ENCODE assay signal across 22 cellular contexts in the genomic region with DNA sequence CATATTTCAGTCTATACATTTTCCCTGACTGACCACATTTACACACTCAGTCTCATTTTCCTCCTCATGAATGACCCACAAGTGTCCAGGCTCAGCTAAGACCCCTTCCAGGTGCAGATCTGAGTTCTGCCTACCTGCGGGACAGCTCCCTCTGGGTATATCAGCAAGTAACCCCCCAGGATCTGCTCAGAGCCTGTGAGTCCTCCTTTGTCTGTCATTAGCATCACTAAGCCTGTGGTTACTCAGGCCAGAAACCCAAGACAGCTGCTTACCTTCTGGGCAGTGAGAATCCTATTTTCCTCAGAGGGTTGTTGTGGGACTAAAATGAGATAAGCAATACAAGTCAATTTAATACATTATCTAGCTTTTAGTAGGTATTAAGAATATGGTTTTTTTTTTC.
"Had no signal": no experiment of that assay in that cellular context is flagged by ENCODE, and none has a peak within 500 bp of the region (broad histone marks: within the 10 kb centered on the region; RNA-seq: fewer than 3 reads in every experiment).

No MANE protein-coding gene starts in this region.

- H3K4me1 ChIP-seq: colonic mucosa, sigmoid colon had no signal

- DNase-seq: activated CD4-positive, alpha-beta T cell treated with anti-CD3 and anti-CD28 coated beads, Interleukin-2, amount 50 U/mL, for 1 hour; activated CD4-positive, CD25-positive, alpha-beta regulatory T cell treated with anti-CD3 and anti-CD28 coated beads, Interleukin-2, amount 50 U/mL, for 72 hours; activated CD8-positive, alpha-beta memory T cell treated with anti-CD3 and anti-CD28 coated beads, Interleukin-2, amount 50 U/mL, for 4 hours; activated naive CD4-positive, alpha-beta T cell treated with anti-CD3 and anti-CD28 coated beads, Interleukin-2, amount 10 ng/mL, durations not matched to agents 7 days and 5 days; activated naive CD8-positive, alpha-beta T cell treated with anti-CD3 and anti-CD28 coated beads, Interleukin-2, amount 50 U/mL, for 24 hours; activated T-cell treated with anti-CD3 and anti-CD28 coated beads, Interleukin-2, amount 50 U/mL, for 4 hours; aorta; colonic mucosa; endodermal cell; foreskin melanocyte; naive thymus-derived CD8-positive, alpha-beta T cell; posterior cingulate gyrus; sigmoid colon; stimulated activated CD4-positive, alpha-beta T cell treated with anti-CD3 and anti-CD28 coated beads, Interleukin-12 subunit alpha, Interleukin-12 subunit beta, amount 100 ng/mL, for 4 hours; stimulated activated CD4-positive, alpha-beta T cell treated with anti-CD3 and anti-CD28 coated beads, Interleukin-1b, Interleukin-23, amount 100 ng/mL, for 48 hours; stimulated activated naive CD8-positive, alpha-beta T cell treated with anti-CD3 and anti-CD28 coated beads, Interleukin-15, Interleukin-2, amounts not matched to agents 100 U/mL and 50 U/mL, for 24 hours; substantia nigra; T1000; tibial artery had no signal

- H3K27ac ChIP-seq: colonic mucosa, neutrophil, sigmoid colon, tibial artery had no signal

- H3K4me3 ChIP-seq: colonic mucosa, sigmoid colon, tibial artery had no signal

- H3K4me1 Mint-ChIP-seq: activated naive CD4-positive, alpha-beta T cell treated with anti-CD3 and anti-CD28 coated beads, Interleukin-2, amount 10 ng/mL, durations not matched to agents 7 days and 5 days; central memory CD8-positive, alpha-beta T cell had no signal

- H3K27me3 Mint-ChIP-seq: activated naive CD4-positive, alpha-beta T cell treated with anti-CD3 and anti-CD28 coated beads, Interleukin-2, amount 10 ng/mL, durations not matched to agents 7 days and 5 days; central memory CD8-positive, alpha-beta T cell had no signal

- H3K9me3 Mint-ChIP-seq: activated naive CD4-positive, alpha-beta T cell treated with anti-CD3 and anti-CD28 coated beads, Interleukin-2, amount 10 ng/mL, durations not matched to agents 7 days and 5 days; central memory CD8-positive, alpha-beta T cell; endodermal cell; memory B cell had no signal

- H3K9me3 ChIP-seq: colonic mucosa, neutrophil, sigmoid colon, tibial artery had no signal

- ATAC-seq: activated naive CD8-positive, alpha-beta T cell treated with anti-CD3 and anti-CD28 coated beads, Interleukin-2, amount 50 U/mL, for 24 hours; activated T-cell treated with anti-CD3 and anti-CD28 coated beads, Interleukin-2, amount 50 U/mL, for 4 hours; naive thymus-derived CD8-positive, alpha-beta T cell; stimulated activated naive CD8-positive, alpha-beta T cell treated with anti-CD3 and anti-CD28 coated beads, Interleukin-15, Interleukin-2, amounts not matched to agents 100 U/mL and 50 U/mL, for 24 hours had no signal

- H3K36me3 ChIP-seq: colonic mucosa, neutrophil, sigmoid colon, tibial artery had no signal

- H3K4me3 Mint-ChIP-seq: activated naive CD4-positive, alpha-beta T cell treated with anti-CD3 and anti-CD28 coated beads, Interleukin-2, amount 10 ng/mL, durations not matched to agents 7 days and 5 days; activated naive CD8-positive, alpha-beta T cell treated with anti-CD3 and anti-CD28 coated beads, Interleukin-2, amount 50 U/mL, for 24 hours; activated T-cell treated with anti-CD3 and anti-CD28 coated beads, Interleukin-2, amount 50 U/mL, for 4 hours; central memory CD8-positive, alpha-beta T cell; endodermal cell; memory B cell; naive thymus-derived CD8-positive, alpha-beta T cell had no signal

- H3K36me3 Mint-ChIP-seq: activated naive CD4-positive, alpha-beta T cell treated with anti-CD3 and anti-CD28 coated beads, Interleukin-2, amount 10 ng/mL, durations not matched to agents 7 days and 5 days; memory B cell; naive thymus-derived CD8-positive, alpha-beta T cell had no signal

- H3K27ac Mint-ChIP-seq: activated naive CD4-positive, alpha-beta T cell treated with anti-CD3 and anti-CD28 coated beads, Interleukin-2, amount 10 ng/mL, durations not matched to agents 7 days and 5 days; activated naive CD8-positive, alpha-beta T cell treated with anti-CD3 and anti-CD28 coated beads, Interleukin-2, amount 50 U/mL, for 24 hours; endodermal cell; memory B cell; naive thymus-derived CD8-positive, alpha-beta T cell had no signal

- H3K27me3 ChIP-seq: colonic mucosa, neutrophil, sigmoid colon, tibial artery had no signal
